2 cellular contexts compared by ENCODE assay signal in the genomic region with DNA sequence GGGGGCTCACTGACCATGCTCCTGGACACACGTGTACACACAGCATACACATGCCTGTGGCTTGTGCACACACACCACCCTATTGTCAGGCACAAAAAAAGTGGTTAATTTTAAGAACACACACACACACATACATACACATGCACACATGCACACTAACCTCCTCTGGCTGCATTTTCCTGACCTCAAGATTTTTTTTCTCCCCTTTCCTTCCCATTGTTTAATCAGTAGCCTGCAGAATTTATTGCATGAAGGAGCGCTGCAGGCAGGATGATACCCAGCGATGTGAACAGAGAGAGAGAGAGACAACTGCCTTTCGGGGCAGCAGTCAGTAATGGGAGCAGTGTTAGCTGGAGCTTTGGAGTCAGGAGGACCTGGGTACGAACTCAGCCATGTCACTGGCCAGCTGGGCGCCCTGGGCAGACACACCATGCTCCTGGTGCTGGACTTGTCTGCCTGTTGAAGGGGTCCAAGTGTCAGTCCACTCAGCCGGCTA.
A peak's percentile ranks its signal among the peaks of the same experiment; 100 is the strongest.
TF ChIP-seq lines count a peak whose summit lies in the region.

No MANE protein-coding gene starts in this region.

TF ChIP-seq in HEK293, 187 proteins besides CTCF, POLR2A, EP300 and RAD21 (continued from another document):
- TF ChIP-seq, protein P1, sequence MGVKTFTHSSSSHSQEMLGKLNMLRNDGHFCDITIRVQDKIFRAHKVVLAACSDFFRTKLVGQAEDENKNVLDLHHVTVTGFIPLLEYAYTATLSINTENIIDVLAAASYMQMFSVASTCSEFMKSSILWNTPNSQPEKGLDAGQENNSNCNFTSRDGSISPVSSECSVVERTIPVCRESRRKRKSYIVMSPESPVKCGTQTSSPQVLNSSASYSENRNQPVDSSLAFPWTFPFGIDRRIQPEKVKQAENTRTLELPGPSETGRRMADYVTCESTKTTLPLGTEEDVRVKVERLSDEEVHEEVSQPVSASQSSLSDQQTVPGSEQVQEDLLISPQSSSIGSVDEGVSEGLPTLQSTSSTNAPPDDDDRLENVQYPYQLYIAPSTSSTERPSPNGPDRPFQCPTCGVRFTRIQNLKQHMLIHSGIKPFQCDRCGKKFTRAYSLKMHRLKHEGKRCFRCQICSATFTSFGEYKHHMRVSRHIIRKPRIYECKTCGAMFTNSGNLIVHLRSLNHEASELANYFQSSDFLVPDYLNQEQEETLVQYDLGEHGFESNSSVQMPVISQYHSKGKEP (tag by site-specific recombination; IDR thresholded peaks at IDR 0.05): peak; percentile 48; the same call in 1 of the 2 replicates

TF ChIP-seq in GM12878, 131 proteins besides CTCF, POLR2A, EP300 and RAD21:
- TF ChIP-seq MLLT1 (IDR thresholded peaks at IDR 0.05) (0 out of 2 replicates have a peak, but pooled peaks have one; percentile 1), RFX5 (IDR thresholded peaks at IDR 0.05; ENCODE audit: low read depth, low read length) (no peak), RCOR1 (conservative IDR thresholded peaks at IDR 0.05; ENCODE audit: low read depth, low read length) (no peak), LARP7 (IDR thresholded peaks at IDR 0.05) (no peak)
